In the genomic region with DNA sequence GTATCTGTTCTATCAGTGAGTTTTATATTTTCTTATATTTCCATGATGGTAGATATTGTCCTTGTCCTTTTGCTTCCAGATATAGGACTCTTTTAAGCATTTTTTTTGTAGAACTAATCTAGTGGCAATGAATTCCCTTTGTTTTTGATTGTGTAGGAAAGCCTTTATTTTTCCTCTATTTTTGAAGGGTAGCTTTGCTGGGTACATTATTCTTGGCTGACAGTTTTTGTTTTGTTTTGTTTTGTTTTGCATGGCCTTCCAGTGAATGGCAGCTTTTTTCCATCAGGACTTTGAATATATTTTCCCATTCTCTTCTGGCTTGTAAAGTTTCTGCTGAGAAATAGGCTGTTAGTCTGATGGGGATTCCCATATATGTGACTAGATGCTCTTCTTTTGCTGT, we compare ENCODE assay signal across 7 cellular contexts.
"Had no signal": no experiment of that assay in that cellular context is flagged by ENCODE, and none has a peak within 500 bp of the region (broad histone marks: within the 10 kb centered on the region; RNA-seq: fewer than 3 reads in every experiment).

No MANE protein-coding gene starts in this region.

- H3K27ac ChIP-seq: HL-60 had no signal

- H3K4me3 Mint-ChIP-seq: IgD-negative memory B cell had no signal

- ATAC-seq: HepG2, K562 had no signal

- DNase-seq: IMR-90, KBM-7, KG1 had no signal

- H3K27ac Mint-ChIP-seq: IgD-negative memory B cell had no signal

- H3K4me3 ChIP-seq: K562 had no signal

- H3K4me1 Mint-ChIP-seq: IgD-negative memory B cell had no signal

- H3K36me3 Mint-ChIP-seq: IgD-negative memory B cell had no signal
